ENCODE assay signal across 1 cellular context in the genomic region with DNA sequence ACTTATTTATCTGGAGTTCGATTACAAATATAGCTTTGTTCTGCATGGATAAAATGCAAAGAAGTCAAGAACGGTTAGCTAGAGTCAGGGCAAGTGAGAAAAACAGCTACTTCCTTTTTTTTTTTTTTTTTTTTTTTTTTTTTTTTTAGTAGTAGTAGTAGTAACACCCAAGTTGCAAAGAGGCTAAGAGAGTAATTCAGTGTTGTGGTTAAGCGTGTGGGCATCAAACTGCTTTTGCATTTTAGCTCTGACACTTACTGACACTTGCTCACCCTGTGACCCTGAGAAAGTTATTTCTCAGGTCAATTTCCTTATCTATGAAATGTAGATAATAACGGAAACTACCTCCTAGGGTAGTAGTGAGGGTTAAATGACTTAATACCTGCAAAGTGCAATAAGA.
TF ChIP-seq lines count a peak whose summit lies in the region.

No MANE protein-coding gene starts in this region.

TF ChIP-seq in HepG2, 621 proteins besides CTCF, POLR2A, EP300 and RAD21 (continued from another document):
- TF ChIP-seq LRRFIP1 (CRISPR knock-in tag; conservative IDR thresholded peaks at IDR 0.05) (no peak), HNF1B (CRISPR knock-in tag; IDR thresholded peaks at IDR 0.05) (no peak), JUND (CRISPR knock-in tag; IDR thresholded peaks at IDR 0.05) (no peak), KDM1A (CRISPR knock-in tag; IDR thresholded peaks at IDR 0.05) (no peak)
